Comparison of ENCODE assay signal across 15 cellular contexts in the genomic region with DNA sequence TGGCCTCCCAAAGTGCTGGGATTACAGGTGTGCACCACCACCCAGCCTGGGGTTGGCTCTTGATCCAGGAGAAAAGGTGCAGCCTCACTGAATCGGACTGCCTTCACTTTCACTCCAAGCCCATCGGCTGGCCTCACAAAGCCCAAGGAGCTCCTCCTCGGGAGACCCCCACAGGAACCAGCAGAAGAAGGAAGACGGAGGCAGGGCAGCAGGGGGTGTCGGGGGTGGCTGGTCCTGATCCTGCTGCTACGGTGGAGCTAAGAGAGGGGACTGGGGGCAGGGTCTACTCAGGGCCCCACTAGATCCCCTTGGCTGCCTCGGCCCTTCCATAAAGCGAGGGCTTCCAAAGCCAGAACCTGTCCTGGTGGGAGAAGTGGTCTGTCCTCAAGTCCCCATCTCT.
DNase-seq lines count a peak whose midpoint lies in the region; ATAC-seq, FAIRE-seq and TF ChIP-seq lines count a peak whose summit lies in the region.
"Had no signal": no experiment of that assay in that cellular context is flagged by ENCODE, and none has a peak within 500 bp of the region (broad histone marks: within the 10 kb centered on the region; RNA-seq: fewer than 3 reads in every experiment).

No MANE protein-coding gene starts in this region.

- H3K9me3 Mint-ChIP-seq in CD4-positive, alpha-beta T cell, result no peaks in the 10 kb centered on the region
- H3K9me3 Mint-ChIP-seq: endodermal cell had no signal

- 8% methylated on average over 8 of the region's 8 CpGs for WGBS in K562 (ENCODE audit: insufficient coverage, low coverage, missing lambda C conversion rate)
- no CpG with 5 or more reads among the region's 8 CpGs for WGBS in trophoblast cell (ENCODE audit: extremely low coverage, insufficient coverage, insufficient read length)

- peaks cover 21 to 38% of the 10 kb centered on the region in 2 experiments for H3K4me1 ChIP-seq in HCT116 (ENCODE audit: control insufficient read depth in 1 of 2, insufficient read depth in 2 of 2, low read length in 2 of 2)
- peaks cover 8 to 31% of the 10 kb centered on the region in 2 experiments; a peak in 4 of 5 replicates for H3K4me1 ChIP-seq in K562 (replicated peaks in 1 of 2; ENCODE audit: control insufficient read depth in 2 of 2, insufficient read depth in 2 of 2, low read length in 2 of 2)
- H3K4me1 ChIP-seq in trophoblast cell (ENCODE audit: control insufficient read depth in 1 of 2, insufficient read depth in 2 of 2, low read length in 2 of 2), result peaks cover 28 to 35% of the 10 kb centered on the region in 2 experiments

- ATAC-seq in CD4-positive, alpha-beta T cell (ENCODE audit: poor library complexity), result no peak
- ATAC-seq in HCT116 (no peak), K562 (no peak), HG03025 (IDR thresholded peaks at IDR 0.05; ENCODE audit: low FRiP score, unreplicated experiment) (no peak)

- CTCF ChIA-PET in CD4-positive, alpha-beta T cell (lab: Charles Lee), result interaction anchor here (0.9 to 2.0 kb wide), 3 partner anchors 16 to 99 kb away, joined by 3 to 6 read pairs (median 4); no protein-coding TSS in a partner anchor
- CTCF ChIA-PET in HCT116 (lab: Charles Lee) (interaction anchor here (1.2 to 2.6 kb wide), 2 partner anchors 16 to 186 kb away, joined by 3 to 12 read pairs; no protein-coding TSS in a partner anchor), K562 (lab: Yijun Ruan, JAX; ENCODE audit: low intra/inter-chr PET ratio) (no interaction called here)

- no peak overlapping the region for H4K91ac ChIP-seq in trophoblast cell (ENCODE audit: low read depth, low read length)

- H3K36me3 ChIP-seq in HCT116 (ENCODE audit: control insufficient read depth in 1 of 2, insufficient read depth in 2 of 2, low read length in 2 of 2) (no peaks in the 10 kb centered on the region), K562 (ENCODE audit: control insufficient read depth, insufficient read depth, low read length) (no peaks in the 10 kb centered on the region), trophoblast cell (ENCODE audit: control insufficient read depth in 1 of 2, insufficient read depth in 2 of 2, low read length in 2 of 2) (peaks cover 4% of the 10 kb centered on the region in 2 experiments)

- no peak overlapping the region for H2BK12ac ChIP-seq in trophoblast cell (ENCODE audit: low read length)

- in situ Hi-C loops in K562 (cut with MboI), result no loop called here

- H3K4me3 Mint-ChIP-seq in CD4-positive, alpha-beta T cell, result no peak overlapping the region
- H3K4me3 Mint-ChIP-seq: endodermal cell had no signal

- BruUV-seq in HCT116 (replicated peaks; lab: Mats Ljungman, UMichigan) (no TSS peak), K562 (replicated peaks; lab: Mats Ljungman, UMichigan) (no TSS peak)

- 0 out of 4 replicates have a peak overlapping the region, but pooled peaks of 1 of the 2 experiments have one; percentile 40 for H3K4me3 ChIP-seq in HCT116 (replicated peaks in 1 of 2; ENCODE audit: low read depth in 1 of 2, low read length in 2 of 2)
- no peak overlapping the region for H3K4me3 ChIP-seq in K562
- no peak overlapping the region for H3K4me3 ChIP-seq in trophoblast cell (ENCODE audit: low read depth, low read length)
- H3K4me3 ChIP-seq: vagina had no signal

- H3K9me3 ChIP-seq in CD4-positive, alpha-beta T cell (ENCODE audit: control insufficient read depth, low read length), result no peaks in the 10 kb centered on the region
- H3K9me3 ChIP-seq in HCT116 (ENCODE audit: control insufficient read depth in 1 of 2, insufficient read depth in 1 of 2, low read depth in 1 of 2, low read length in 2 of 2) (no peaks in the 10 kb centered on the region), K562 (replicated peaks; ENCODE audit: control insufficient read depth, insufficient read depth, low read depth, low read length) (no peaks in the 10 kb centered on the region), trophoblast cell (ENCODE audit: insufficient read depth, low read depth, low read length) (peaks cover 2% of the 10 kb centered on the region)
- H3K9me3 ChIP-seq: vagina had no signal

- H3K4me1 Mint-ChIP-seq in CD4-positive, alpha-beta T cell (ENCODE audit: low read depth), result peaks cover 55% of the 10 kb centered on the region

- TF ChIP-seq EP300 in K562 (IDR thresholded peaks at IDR 0.05; ENCODE audit: low read length), result no peak

- H3K79me2 ChIP-seq in HCT116 (ENCODE audit: insufficient read depth, low read length) (no peaks in the 10 kb centered on the region), K562 (ENCODE audit: control insufficient read depth, insufficient read depth, low read length) (no peaks in the 10 kb centered on the region), trophoblast cell (ENCODE audit: control insufficient read depth, insufficient read depth, low read length, poor library complexity) (no peaks in the 10 kb centered on the region)

- H3K18ac ChIP-seq in trophoblast cell (ENCODE audit: low read length), result no peak overlapping the region

- peaks cover 2% of the 10 kb centered on the region for H3K79me1 ChIP-seq in trophoblast cell (ENCODE audit: low read length)

- H2BK120ac ChIP-seq in trophoblast cell (ENCODE audit: insufficient read depth, low read length, poor library complexity), result no peak overlapping the region

- FAIRE-seq in K562 (lab: Jason Lieb, UNC), result no peak
- FAIRE-seq: bronchial epithelial cell had no signal

- no peak overlapping the region for H3K9ac ChIP-seq in HCT116 (ENCODE audit: low read length)
- no peak overlapping the region for H3K9ac ChIP-seq in K562 (ENCODE audit: insufficient read depth in 1 of 2, low read depth in 2 of 2, low read length in 2 of 2)
- H3K9ac ChIP-seq in trophoblast cell (ENCODE audit: low read length), result no peak overlapping the region
- H3K9ac ChIP-seq: KMS-11 had no signal

- H2AFZ ChIP-seq in HCT116 (ENCODE audit: low read depth, low read length, poor library complexity, severe bottlenecking) (no peak overlapping the region), K562 (ENCODE audit: low read depth, low read length) (0 out of 2 replicates have a peak overlapping the region, but pooled peaks have one; percentile 14), trophoblast cell (ENCODE audit: insufficient read depth, low read length, poor library complexity) (no peak overlapping the region)

- H3K4ac ChIP-seq in trophoblast cell (ENCODE audit: low read depth, low read length), result no peak overlapping the region

- H4K12ac ChIP-seq in trophoblast cell (ENCODE audit: low read depth, low read length), result no peak overlapping the region

- DNase-seq in CD4-positive, alpha-beta T cell, result no peak
- no peak for DNase-seq in HCT116 (ENCODE audit: low read depth, low spot score)
- no peak for DNase-seq in K562 (ENCODE audit: extremely low read depth in 1 of 4, low spot score in 3 of 4)
- no peak for DNase-seq in trophoblast cell
- DNase-seq in occipital lobe (lab: John Stamatoyannopoulos, UW), result no peak
- no peak for DNase-seq in T-helper 1 cell
- DNase-seq: activated gamma-delta T cell, endodermal cell, NCI-H1417 treated with DMSO at 0.1 percent for 48 hours, NCI-H446 treated with DMSO at 0.1 percent for 48 hours had no signal

- intact Hi-C loops in CD4-positive, alpha-beta T cell (cut with DNase I, micrococcal nuclease), result no loop called here
- intact Hi-C loops in HCT116 (cut with micrococcal nuclease) (no loop called here), K562 (cut with micrococcal nuclease) (no loop called here)

- TF ChIP-seq RAD21 in HCT116 (IDR thresholded peaks at IDR 0.05; ENCODE audit: low read depth), result no peak
- TF ChIP-seq RAD21 in K562 (CRISPR knock-in tag; conservative IDR thresholded peaks at IDR 0.05 in 1 of 2, IDR thresholded peaks at IDR 0.05 in 1 of 2), result no peak

- RAD21 ChIA-PET in HCT116 (lab: Charles Lee; ENCODE audit: low non-redundant PET in 1 of 2, low total read pairs in 2 of 2, uncharacterized antibody in 2 of 2, unreplicated experiment in 2 of 2), result no interaction called here

- H3K9me1 ChIP-seq in K562 (ENCODE audit: control insufficient read depth, insufficient read depth, low read length), result no peaks in the 10 kb centered on the region

- H4K20me1 ChIP-seq in HCT116 (ENCODE audit: insufficient read depth) (no peaks in the 10 kb centered on the region), K562 (replicated peaks; ENCODE audit: control insufficient read depth, insufficient read depth, low read length) (peaks cover 14% of the 10 kb centered on the region; the same call in 1 of the 2 replicates)

- H3K27ac ChIP-seq in CD4-positive, alpha-beta T cell (ENCODE audit: low read depth, low read length), result peak overlapping the region; percentile 73
- no peak overlapping the region; the same call in 1 of the 2 replicates for H3K27ac ChIP-seq in HCT116 (ENCODE audit: low read depth, low read length)
- no peak overlapping the region for H3K27ac ChIP-seq in K562 (ENCODE audit: extremely low read depth, low read depth, low read length)
- no peak overlapping the region for H3K27ac ChIP-seq in trophoblast cell (ENCODE audit: low read depth, low read length)
- H3K27ac ChIP-seq: foreskin keratinocyte, KMS-11, vagina had no signal

- TF ChIP-seq CTCF in CD4-positive, alpha-beta T cell (IDR thresholded peaks at IDR 0.05), result no peak
- TF ChIP-seq CTCF in HCT116 (IDR thresholded peaks at IDR 0.05 in 2 of 3, conservative IDR thresholded peaks at IDR 0.05 in 1 of 3; ENCODE audit: borderline replicate concordance in 1 of 3, insufficient read depth in 1 of 3, low read depth in 2 of 3, low read length in 2 of 3) (no peak), K562 (IDR thresholded peaks at IDR 0.05 in 2 of 3, conservative IDR thresholded peaks at IDR 0.05 in 1 of 3; ENCODE audit: insufficient read depth in 2 of 3, low read depth in 1 of 3, low read length in 3 of 3) (no peak)

- POLR2A ChIA-PET in CD4-positive, alpha-beta T cell (lab: Charles Lee), result interaction anchor here (1.0 to 1.5 kb wide), 3 partner anchors 11 to 97 kb away, joined by 3 to 7 read pairs (median 6); a partner anchor contains a TSS
- POLR2A ChIA-PET in HCT116 (lab: Charles Lee) (interaction anchor here (0.8 to 2.1 kb wide), 2 partner anchors 40 to 173 kb away, joined by 3 to 4 read pairs; no protein-coding TSS in a partner anchor), K562 (lab: Yijun Ruan, JAX) (interaction anchor here (0.6 to 1.6 kb wide), 2 partner anchors 15 to 532 kb away, joined by 3 to 4 read pairs; no protein-coding TSS in a partner anchor)

- H4K8ac ChIP-seq in trophoblast cell (ENCODE audit: low read depth, low read length), result no peak overlapping the region

- TF ChIP-seq POLR2A in HCT116 (IDR thresholded peaks at IDR 0.05; ENCODE audit: borderline replicate concordance, extremely low read depth, insufficient read depth, insufficient read length) (no peak), K562 (conservative IDR thresholded peaks at IDR 0.05) (no peak)

- H3K27me3 ChIP-seq in CD4-positive, alpha-beta T cell (ENCODE audit: control insufficient read depth, insufficient read depth, low read length), result no peaks in the 10 kb centered on the region
- H3K27me3 ChIP-seq in HCT116 (ENCODE audit: insufficient read depth, low read length), result no peaks in the 10 kb centered on the region
- H3K27me3 ChIP-seq in K562 (ENCODE audit: control insufficient read depth in 2 of 2, insufficient read depth in 2 of 2, low read length in 2 of 2), result peaks cover 76 to 98% of the 10 kb centered on the region in 2 experiments
- no peaks in the 10 kb centered on the region for H3K27me3 ChIP-seq in trophoblast cell (ENCODE audit: insufficient read depth, low read length)
- H3K27me3 ChIP-seq: foreskin keratinocyte, vagina had no signal

- no peak overlapping the region for H2AK5ac ChIP-seq in trophoblast cell (ENCODE audit: low read length)

- no peak overlapping the region for H3K27ac Mint-ChIP-seq in CD4-positive, alpha-beta T cell
- H3K27ac Mint-ChIP-seq: endodermal cell had no signal

- peaks cover 96% of the 10 kb centered on the region for H3K36me3 Mint-ChIP-seq in CD4-positive, alpha-beta T cell (ENCODE audit: low read depth)

- no peaks in the 10 kb centered on the region for H3K27me3 Mint-ChIP-seq in CD4-positive, alpha-beta T cell

- peak overlapping the region; percentile 15 for H3K14ac ChIP-seq in trophoblast cell (ENCODE audit: low read length)

- H3K9me2 ChIP-seq in HCT116 (ENCODE audit: insufficient read depth), result no peaks in the 10 kb centered on the region

- no peak overlapping the region for H2BK5ac ChIP-seq in trophoblast cell (ENCODE audit: low read depth, low read length, poor library complexity)

- H3K23ac ChIP-seq in trophoblast cell (ENCODE audit: low read length), result no peak overlapping the region

- H3K4me2 ChIP-seq in HCT116 (ENCODE audit: low read length), result peak overlapping the region; percentile 77
- H3K4me2 ChIP-seq in K562 (ENCODE audit: insufficient read depth, low read length), result no peak overlapping the region
- no peak overlapping the region for H3K4me2 ChIP-seq in trophoblast cell (ENCODE audit: low read length)
- H3K4me2 ChIP-seq: KMS-11 had no signal
